ENCODE assay signal across 8 cellular contexts in genomic region chr22:29073618-29074275, GRCh38. TPM values are rescaled to one million over a fixed set of nuclear protein-coding genes. Genes with fewer than 3 reads are reported as not detected.
DNase-seq lines count a peak whose midpoint lies in the region; ATAC-seq, FAIRE-seq and TF ChIP-seq lines count a peak whose summit lies in the region.

No MANE protein-coding gene starts in this region.

- ATAC-seq in left ventricle myocardium superior (peak; percentile 61), HG03469 (IDR thresholded peaks at IDR 0.05; ENCODE audit: unreplicated experiment) (no peak)

- no peak overlapping the region for H3K27ac Mint-ChIP-seq in activated naive CD8-positive, alpha-beta T cell treated with anti-CD3 and anti-CD28 coated beads for 36 hours

- H3K27me3 Mint-ChIP-seq in activated naive CD8-positive, alpha-beta T cell treated with anti-CD3 and anti-CD28 coated beads for 36 hours = peaks cover 82% of the 10 kb centered on the region

- FAIRE-seq in GM12891 (lab: Jason Lieb, UNC) = no peak

- TF ChIP-seq CTCF in retinal pigment epithelial cell (conservative IDR thresholded peaks at IDR 0.05; ENCODE audit: low read depth, low read length) = no peak

- H3K36me3 Mint-ChIP-seq in activated naive CD8-positive, alpha-beta T cell treated with anti-CD3 and anti-CD28 coated beads for 36 hours = no peaks in the 10 kb centered on the region

- DNase-seq in activated effector memory CD4-positive, alpha-beta T cell treated with anti-CD3 and anti-CD28 coated beads, Interleukin-2, amount 50 U/mL, for 16 hours = peak; percentile 66
- DNase-seq in activated effector memory CD4-positive, alpha-beta T cell treated with Interleukin-2 at 50 U/mL for 16 hours = no peak
- peak; percentile 14 for DNase-seq in activated naive CD8-positive, alpha-beta T cell treated with anti-CD3 and anti-CD28 coated beads for 36 hours
- DNase-seq in left ventricle myocardium superior = peak; percentile 73
- DNase-seq in retinal pigment epithelial cell (ENCODE audit: low read depth) = no peak
- no peak for DNase-seq in NCI-H1092 treated with DMSO at 0.1 percent for 48 hours (lab: John Stamatoyannopoulos, UW)
- DNase-seq in GM12891 (ENCODE audit: insufficient read length, low spot score) = no peak

- H3K4me1 Mint-ChIP-seq in activated naive CD8-positive, alpha-beta T cell treated with anti-CD3 and anti-CD28 coated beads for 36 hours = peaks cover 23% of the 10 kb centered on the region

- H3K4me3 Mint-ChIP-seq in activated naive CD8-positive, alpha-beta T cell treated with anti-CD3 and anti-CD28 coated beads for 36 hours = peak overlapping the region; percentile 58

- TF ChIP-seq POLR2A in GM12891 (IDR thresholded peaks at IDR 0.05; ENCODE audit: low read depth, low read length) = no peak

- peak overlapping the region; percentile 56 for H3K4me3 ChIP-seq in retinal pigment epithelial cell (ENCODE audit: low read length)

- intact Hi-C loops in left ventricle myocardium superior (cut with micrococcal nuclease) = no loop called here

- H3K9me3 Mint-ChIP-seq in activated naive CD8-positive, alpha-beta T cell treated with anti-CD3 and anti-CD28 coated beads for 36 hours = no peaks in the 10 kb centered on the region

TF ChIP-seq in GM12891, 5 proteins besides CTCF, POLR2A, EP300 and RAD21:
- TF ChIP-seq SPI1 (IDR thresholded peaks at IDR 0.05; ENCODE audit: low read depth, low read length) (no peak), PAX5 (IDR thresholded peaks at IDR 0.05; ENCODE audit: insufficient read depth, low read length, severe bottlenecking) (no peak), TAF1 (IDR thresholded peaks at IDR 0.05; ENCODE audit: low read depth, low read length) (no peak), POLR2AphosphoS5 (IDR thresholded peaks at IDR 0.05; ENCODE audit: low read depth, low read length) (no peak), POU2F2 (IDR thresholded peaks at IDR 0.05; ENCODE audit: low read depth, low read length) (no peak)

RNA-seq across cellular contexts. Expression of gene KREMEN1, which starts 0.9 kb away (rescaled TPM):
- under 1 TPM; 0.28 to 0.29 TPM for total RNA-seq in activated naive CD8-positive, alpha-beta T cell treated with anti-CD3 and anti-CD28 coated beads for 36 hours
- total RNA-seq in left ventricle myocardium superior = 68.2 TPM
- 0.26 TPM for polyA plus RNA-seq in GM12891 (2012; ENCODE audit: low read depth, missing spikeins)

RNA-seq across cellular contexts. Expression of gene C22orf31, which starts 12.1 kb away (rescaled TPM):
- total RNA-seq in activated naive CD8-positive, alpha-beta T cell treated with anti-CD3 and anti-CD28 coated beads for 36 hours = not detected
- not detected for total RNA-seq in left ventricle myocardium superior
- not detected for polyA plus RNA-seq in GM12891 (2012; ENCODE audit: low read depth, missing spikeins)

Comparison
In these comparisons a context has a peak if more than half of its experiments do, and no peak if none do; other contexts are left out.
1. DNase-seq: peak in activated effector memory CD4-positive, alpha-beta T cell treated with anti-CD3 and anti-CD28 coated beads, Interleukin-2, amount 50 U/mL, for 16 hours (single experiment), activated naive CD8-positive, alpha-beta T cell treated with anti-CD3 and anti-CD28 coated beads for 36 hours (single experiment) and left ventricle myocardium superior (single experiment); none in activated effector memory CD4-positive, alpha-beta T cell treated with Interleukin-2 at 50 U/mL for 16 hours (single experiment), retinal pigment epithelial cell (single experiment), NCI-H1092 treated with DMSO at 0.1 percent for 48 hours (single experiment) and GM12891 (single experiment).
2. RNA of gene KREMEN1, which starts 0.9 kb away (total RNA-seq): 68.2 TPM in left ventricle myocardium superior (single experiment); 0.28 to 0.29 TPM in activated naive CD8-positive, alpha-beta T cell treated with anti-CD3 and anti-CD28 coated beads for 36 hours; every median in the first group is over 10 times any median in the second.